15 cellular contexts compared by ENCODE assay signal in genomic region chr9:104708737-104709136, GRCh38. TPM values are rescaled to one million over a fixed set of nuclear protein-coding genes. Genes with fewer than 3 reads are reported as not detected.
"Had no signal": no experiment of that assay in that cellular context is flagged by ENCODE, and none has a peak within 500 bp of the region (broad histone marks: within the 10 kb centered on the region; RNA-seq: fewer than 3 reads in every experiment).

No MANE protein-coding gene starts in this region.

RNA-seq across cellular contexts. Expression of gene OR13D1, which starts 14.4 kb away (rescaled TPM):
- total RNA-seq: stomach, subcutaneous adipose tissue, suprapubic skin, temporal lobe, thoracic aorta, thyroid gland, tibial nerve, transverse colon, upper lobe of left lung, upper lobe of right lung, ureter, urinary bladder, uterus, vagina had no signal
- polyA plus RNA-seq: stomach, thymus, urinary bladder had no signal
